ENCODE assay signal across 9 cellular contexts in genomic region chr19:55640043-55640576, GRCh38. TPM values are rescaled to one million over a fixed set of nuclear protein-coding genes. Genes with fewer than 3 reads are reported as not detected.
A peak's percentile ranks its signal among the peaks of the same experiment; 100 is the strongest.
DNase-seq lines count a peak whose midpoint lies in the region; ATAC-seq, FAIRE-seq and TF ChIP-seq lines count a peak whose summit lies in the region.
"Had no signal": no experiment of that assay in that cellular context is flagged by ENCODE, and none has a peak within 500 bp of the region (broad histone marks: within the 10 kb centered on the region; RNA-seq: fewer than 3 reads in every experiment).

No MANE protein-coding gene starts in this region.

- FAIRE-seq in RCC 7860 (lab: Jason Lieb, UNC), result no peak
- FAIRE-seq: TTC549 had no signal

- DNase-seq in COLO668 (lab: John Stamatoyannopoulos, UW; ENCODE audit: unreplicated experiment) (peak; percentile 91), HK-2 (ENCODE audit: unreplicated experiment) (peak; percentile 93), T-helper 2 cell (peak; percentile 47 to 91 (median 64)), immature natural killer cell (peak; percentile 56 to 64 (median 61)), RCC 7860 (ENCODE audit: low spot score) (no peak)
- DNase-seq in stimulated activated CD4-positive, alpha-beta T cell treated with anti-CD3 and anti-CD28 coated beads, Interleukin-12 subunit alpha, Interleukin-12 subunit beta, amount 100 ng/mL, for 48 hours (ENCODE audit: low read depth in 2 of 3, low spot score in 1 of 3), result peak; percentile 43 to 72 (median 71)

- H3K4me1 Mint-ChIP-seq in brain (peaks cover 76% of the 10 kb centered on the region), immature natural killer cell (peaks cover 66 to 73% of the 10 kb centered on the region in 2 donors)

- H3K9me3 Mint-ChIP-seq in brain, result no peaks in the 10 kb centered on the region
- no peaks in the 10 kb centered on the region for H3K9me3 Mint-ChIP-seq in immature natural killer cell

- peaks cover 15% of the 10 kb centered on the region for H3K36me3 Mint-ChIP-seq in brain
- H3K36me3 Mint-ChIP-seq in immature natural killer cell, result peaks cover 3 to 4% (median 3%) of the 10 kb centered on the region in 3 donors

- H3K4me3 Mint-ChIP-seq in brain (peak overlapping the region; percentile 87 to 93 (median 89)), immature natural killer cell (peak overlapping the region; percentile 75 to 83 (median 79))

- H3K27me3 Mint-ChIP-seq in brain (peaks cover 20% of the 10 kb centered on the region), immature natural killer cell (ENCODE audit: low read depth in 3 of 3) (peaks cover 7 to 9% (median 9%) of the 10 kb centered on the region in 3 donors)

- TF ChIP-seq CTCF in brain (conservative IDR thresholded peaks at IDR 0.05), result no peak

- no peak for ATAC-seq in GM18873 (IDR thresholded peaks at IDR 0.05; ENCODE audit: low FRiP score, unreplicated experiment)

- peak overlapping the region; percentile 92 to 97 (median 96) for H3K27ac Mint-ChIP-seq in brain
- H3K27ac Mint-ChIP-seq in immature natural killer cell, result peak overlapping the region; percentile 66 to 79 (median 76)

RNA-seq across cellular contexts. Expression of gene ZNF580, which starts 0.7 kb away (rescaled TPM):
- polyA plus RNA-seq in brain (ENCODE audit: insufficient read depth, low read depth, low replicate concordance) (43.5 TPM), immature natural killer cell (10 to 100 TPM in 2 of 3 donors, 1 to 10 TPM in 1; 9.6 to 27.8 (median 13.8) TPM)

RNA-seq across cellular contexts. Expression of gene ZNF581, which starts 3.3 kb away (rescaled TPM):
- 24.5 TPM for polyA plus RNA-seq in brain (ENCODE audit: insufficient read depth, low read depth, low replicate concordance)
- polyA plus RNA-seq in immature natural killer cell, result 10 to 100 TPM in 2 of 3 donors, 1 to 10 TPM in 1; 8.4 to 24.9 (median 20.6) TPM

RNA-seq across cellular contexts. Expression of gene CCDC106, which starts 7.9 kb away (rescaled TPM):
- 31.4 TPM for polyA plus RNA-seq in brain (ENCODE audit: insufficient read depth, low read depth, low replicate concordance)
- polyA plus RNA-seq in immature natural killer cell, result 1 to 10 TPM in 2 of 3 donors, not detected in 1; 1.1 to 1.7 TPM

RNA-seq across cellular contexts. Expression of gene U2AF2, which starts 14.7 kb away (rescaled TPM):
- polyA plus RNA-seq in brain (ENCODE audit: insufficient read depth, low read depth, low replicate concordance) (199 TPM), immature natural killer cell (10 to 100 TPM in 1 of 3 donors, 1 to 10 TPM in 2; 3.1 to 17.0 (median 8.0) TPM)

RNA-seq across cellular contexts. Expression of gene ZNF784, which starts 15.7 kb away (rescaled TPM):
- polyA plus RNA-seq in brain (ENCODE audit: insufficient read depth, low read depth, low replicate concordance) (5.8 TPM), immature natural killer cell (under 1 TPM; 0.59 to 0.78 (median 0.62) TPM)

Comparison
In these comparisons a context has a peak if more than half of its experiments do, and no peak if none do; other contexts are left out.
1. RNA of gene CCDC106, which starts 7.9 kb away (polyA plus RNA-seq): 31.4 TPM in brain (single experiment); 1.1 to 1.7 TPM in immature natural killer cell; every median in the first group is over 10 times any median in the second.